In genomic region chr12:115259968-115260806, GRCh38 we compare ENCODE assay signal across 13 cellular contexts.
DNase-seq lines count a peak whose midpoint lies in the region; ATAC-seq and TF ChIP-seq lines count a peak whose summit lies in the region.
"Had no signal": no experiment of that assay in that cellular context is flagged by ENCODE, and none has a peak within 500 bp of the region (broad histone marks: within the 10 kb centered on the region; RNA-seq: fewer than 3 reads in every experiment).

No MANE protein-coding gene starts in this region.

- no peaks in the 10 kb centered on the region for H3K9me3 ChIP-seq in neural cell (ENCODE audit: low read length)
- H3K9me3 ChIP-seq in tibial artery = no peaks in the 10 kb centered on the region
- H3K9me3 ChIP-seq in thyroid gland = no peaks in the 10 kb centered on the region
- H3K9me3 ChIP-seq: SJCRH30 had no signal

- H3K79me2 ChIP-seq in neural cell (replicated peaks; ENCODE audit: insufficient read depth, low read length) = no peaks in the 10 kb centered on the region

- no peak for ATAC-seq in Right ventricle myocardium inferior
- ATAC-seq: CD8-positive, alpha-beta T cell had no signal

- 79 to 88% methylated on average over 4 of the region's 4 CpGs for WGBS in thyroid gland, 2 donors

- no peaks in the 10 kb centered on the region for H3K4me1 ChIP-seq in tibial artery
- no peaks in the 10 kb centered on the region for H3K4me1 ChIP-seq in thyroid gland
- H3K4me1 ChIP-seq: SJCRH30 had no signal

- peak; percentile 16 for TF ChIP-seq EP300 in neural cell (conservative IDR thresholded peaks at IDR 0.05; ENCODE audit: poor library complexity, severe bottlenecking)

- DNase-seq in NCI-H1092 treated with DMSO at 0.1 percent for 48 hours (lab: John Stamatoyannopoulos, UW) = peak; percentile 73
- DNase-seq in NCI-H2029 (lab: John Stamatoyannopoulos, UW) = peak; percentile 91
- DNase-seq in NCI-H774 (lab: John Stamatoyannopoulos, UW) = peak; percentile 63
- DNase-seq in Right ventricle myocardium inferior (ENCODE audit: missing footprints) = no peak
- no peak for DNase-seq in tibial artery
- no peak for DNase-seq in thyroid gland
- DNase-seq: CD8-positive, alpha-beta T cell; Kasumi-1; NCI-H1930; NCI-H446; RPMI8226; SJCRH30 had no signal

- H3K36me3 ChIP-seq in neural cell (ENCODE audit: insufficient read depth, low read length) (no peaks in the 10 kb centered on the region), tibial artery (no peaks in the 10 kb centered on the region), thyroid gland (no peaks in the 10 kb centered on the region)
- H3K36me3 ChIP-seq: SJCRH30 had no signal

- no peak for TF ChIP-seq RAD21 in neural cell (conservative IDR thresholded peaks at IDR 0.05)

- TF ChIP-seq CTCF in neural cell (IDR thresholded peaks at IDR 0.05; ENCODE audit: poor library complexity, severe bottlenecking) (no peak), tibial artery (IDR thresholded peaks at IDR 0.05) (no peak), thyroid gland (IDR thresholded peaks at IDR 0.05) (no peak)

- no peak for TF ChIP-seq POLR2A in thyroid gland (IDR thresholded peaks at IDR 0.05)

- intact Hi-C loops in Right ventricle myocardium inferior (cut with DNase I) = no loop called here
- intact Hi-C loops in tibial artery (cut with DNase I; ENCODE audit: low total_unique reads) = no loop called here
- intact Hi-C loops in thyroid gland (cut with DNase I) = no loop called here

- no peaks in the 10 kb centered on the region for H4K20me1 ChIP-seq in neural cell (ENCODE audit: insufficient read depth)

- H3K27me3 ChIP-seq in neural cell (ENCODE audit: insufficient read depth, low read depth, low read length) (no peaks in the 10 kb centered on the region), tibial artery (no peaks in the 10 kb centered on the region), thyroid gland (no peaks in the 10 kb centered on the region)
- H3K27me3 ChIP-seq: SJCRH30 had no signal

- no peak overlapping the region for H2AFZ ChIP-seq in neural cell (ENCODE audit: low read depth, low read length)

- H3K27ac ChIP-seq in neural cell (ENCODE audit: low read length) = peak overlapping the region; percentile 83
- no peak overlapping the region for H3K27ac ChIP-seq in tibial artery
- H3K27ac ChIP-seq in thyroid gland = no peak overlapping the region
- H3K27ac ChIP-seq: SJCRH30 had no signal

- peaks cover 4% of the 10 kb centered on the region for H3F3A ChIP-seq in neural cell (ENCODE audit: insufficient read depth, low read length, poor library complexity, severe bottlenecking)

- no peaks in the 10 kb centered on the region for H3K9me2 ChIP-seq in neural cell (ENCODE audit: insufficient read depth, low read length)

- H3K9ac ChIP-seq in neural cell (ENCODE audit: low read length) = no peak overlapping the region

- no peak overlapping the region for H3K4me2 ChIP-seq in neural cell (ENCODE audit: low read length)

- no peak overlapping the region for H3K4me3 ChIP-seq in neural cell (ENCODE audit: low read length)
- H3K4me3 ChIP-seq in tibial artery = no peak overlapping the region
- no peak overlapping the region for H3K4me3 ChIP-seq in thyroid gland (replicated peaks in 1 of 3)
- H3K4me3 ChIP-seq: SJCRH30 had no signal

TF ChIP-seq in neural cell, 6 proteins besides CTCF, POLR2A, EP300 and RAD21:
- no peak for TF ChIP-seq SMC3 (conservative IDR thresholded peaks at IDR 0.05; ENCODE audit: poor library complexity)
- TF ChIP-seq REST (IDR thresholded peaks at IDR 0.05; ENCODE audit: borderline replicate concordance) = peak; percentile 35

Comparison
In these comparisons a context has a peak if more than half of its experiments do, and no peak if none do; other contexts are left out.
1. DNase-seq: peak in NCI-H1092 treated with DMSO at 0.1 percent for 48 hours (single experiment), NCI-H2029 (single experiment) and NCI-H774 (single experiment); none in Right ventricle myocardium inferior (single experiment), tibial artery (0 of 2) and thyroid gland (0 of 2).